ENCODE assay signal across 24 cellular contexts in the genomic region with DNA sequence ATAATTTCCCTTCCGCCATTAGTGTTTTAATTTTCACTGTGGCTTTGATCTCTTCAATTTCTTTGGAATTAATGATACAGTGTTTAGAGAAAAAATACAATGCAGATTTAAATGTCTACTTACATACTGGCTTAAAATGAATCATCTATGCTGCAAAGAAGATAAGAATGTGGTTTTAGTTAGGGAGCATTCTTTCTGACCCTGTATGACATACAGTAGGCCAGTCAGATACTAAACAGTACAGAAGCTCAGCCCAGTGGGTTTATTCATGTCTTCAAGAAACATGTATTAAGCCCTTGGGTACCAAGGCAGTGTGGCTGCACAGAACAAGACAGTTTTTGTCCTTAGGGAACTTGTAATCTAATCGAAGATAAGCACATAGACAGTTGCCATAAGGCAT.
DNase-seq lines count a peak whose midpoint lies in the region; ATAC-seq, FAIRE-seq and TF ChIP-seq lines count a peak whose summit lies in the region.
"Had no signal": no experiment of that assay in that cellular context is flagged by ENCODE, and none has a peak within 500 bp of the region (broad histone marks: within the 10 kb centered on the region; RNA-seq: fewer than 3 reads in every experiment).

No MANE protein-coding gene starts in this region.

- H3K79me1 ChIP-seq in trophoblast cell (ENCODE audit: low read length): peaks cover 2% of the 10 kb centered on the region

- no peak overlapping the region for H4K12ac ChIP-seq in trophoblast cell (ENCODE audit: low read depth, low read length)

- no peak overlapping the region for H2BK5ac ChIP-seq in trophoblast cell (ENCODE audit: low read depth, low read length, poor library complexity)

- no peak overlapping the region for H3K4me3 ChIP-seq in choroid plexus epithelial cell (ENCODE audit: low read depth, low read length)
- H3K4me3 ChIP-seq in trophoblast cell (ENCODE audit: low read depth, low read length): no peak overlapping the region
- H3K4me3 ChIP-seq: HAP-1, thyroid gland had no signal

- H3K9ac ChIP-seq in trophoblast cell (ENCODE audit: low read length): no peak overlapping the region
- H3K9ac ChIP-seq: parathyroid adenoma had no signal

- ATAC-seq in SK-N-SH treated with all-trans-retinoic acid at 6 μM for 48 hours: peak; percentile 64
- ATAC-seq: naive thymus-derived CD8-positive, alpha-beta T cell; sciatic nerve; stimulated activated naive B cell treated with anti-CD40 and anti-IgM and Interleukin-4, amounts not matched to agents 10 μg/mL and 1 μg/mL and 100 μg/mL, for 72 hours had no signal

- H3K23ac ChIP-seq in trophoblast cell (ENCODE audit: low read length): no peak overlapping the region

- no peak for DNase-seq in GM12892 (ENCODE audit: insufficient read length)
- peak; percentile 69 for DNase-seq in choroid plexus epithelial cell (ENCODE audit: low read depth)
- peak; percentile 56 to 70 for DNase-seq in trophoblast cell
- no peak for DNase-seq in effector CD4-positive, alpha-beta T cell
- no peak for DNase-seq in midbrain (lab: John Stamatoyannopoulos, UW)
- no peak for DNase-seq in NCI-H1048 (lab: John Stamatoyannopoulos, UW)
- DNase-seq: activated CD4-positive, alpha-beta memory T cell treated with anti-CD3 and anti-CD28 coated beads for 36 hours; activated T-cell treated with anti-CD3 and anti-CD28 coated beads for 4 hours; anterior cingulate cortex; BE2C; Caco-2; KBM-7; mesendoderm; naive thymus-derived CD8-positive, alpha-beta T cell; NCI-H2029; NK-92 treated with Interleukin-12 subunit alpha and Interleukin-12 subunit beta, amount 100 ng/mL, for 24 hours; stimulated activated naive B cell treated with anti-CD40 and anti-IgM and Interleukin-4, amounts not matched to agents 10 μg/mL and 1 μg/mL and 100 μg/mL, for 72 hours; thyroid gland had no signal

- H3K18ac ChIP-seq in trophoblast cell (ENCODE audit: low read length): no peak overlapping the region

- no peak overlapping the region for H3K4me2 ChIP-seq in trophoblast cell (ENCODE audit: low read length)

- no peaks in the 10 kb centered on the region for H3K9me3 ChIP-seq in trophoblast cell (ENCODE audit: insufficient read depth, low read depth, low read length)
- H3K9me3 ChIP-seq: BE2C, Caco-2, HAP-1, thyroid gland had no signal

- no peak for TF ChIP-seq POLR2A in GM12892 (IDR thresholded peaks at IDR 0.05; ENCODE audit: low read depth, low read length)

- TF ChIP-seq CTCF in choroid plexus epithelial cell (conservative IDR thresholded peaks at IDR 0.05; ENCODE audit: low read depth, low read length): no peak

- no peak overlapping the region for H4K8ac ChIP-seq in trophoblast cell (ENCODE audit: low read depth, low read length)

- H2AFZ ChIP-seq in trophoblast cell (ENCODE audit: insufficient read depth, low read length, poor library complexity): no peak overlapping the region
- H2AFZ ChIP-seq: parathyroid adenoma had no signal

- no peak overlapping the region for H2AK5ac ChIP-seq in trophoblast cell (ENCODE audit: low read length)

- H2BK120ac ChIP-seq in trophoblast cell (ENCODE audit: insufficient read depth, low read length, poor library complexity): peak overlapping the region; percentile 22

- WGBS in trophoblast cell (ENCODE audit: extremely low coverage, insufficient coverage, insufficient read length): no CpG with 5 or more reads among the region's 2 CpGs

- H3K14ac ChIP-seq in trophoblast cell (ENCODE audit: low read length): no peak overlapping the region

- no peaks in the 10 kb centered on the region for H3K36me3 ChIP-seq in trophoblast cell (ENCODE audit: control insufficient read depth in 1 of 2, insufficient read depth in 2 of 2, low read length in 2 of 2)
- H3K36me3 ChIP-seq: BE2C, HAP-1, thyroid gland had no signal

- no peak overlapping the region for H3K4ac ChIP-seq in trophoblast cell (ENCODE audit: low read depth, low read length)

- no peak overlapping the region for H2BK12ac ChIP-seq in trophoblast cell (ENCODE audit: low read length)

- H3K4me1 ChIP-seq in trophoblast cell (ENCODE audit: control insufficient read depth in 1 of 2, insufficient read depth in 2 of 2, low read length in 2 of 2): peaks cover 2 to 3% of the 10 kb centered on the region in 2 experiments
- H3K4me1 ChIP-seq: parathyroid adenoma, thyroid gland had no signal

- H3K27me3 ChIP-seq in trophoblast cell (ENCODE audit: insufficient read depth, low read length): no peaks in the 10 kb centered on the region
- H3K27me3 ChIP-seq: BE2C, thyroid gland had no signal

- no peaks in the 10 kb centered on the region for H3K79me2 ChIP-seq in trophoblast cell (ENCODE audit: control insufficient read depth, insufficient read depth, low read length, poor library complexity)
- H3K79me2 ChIP-seq: parathyroid adenoma had no signal

- FAIRE-seq in GM12892 (lab: Jason Lieb, UNC): peak; percentile 9
- FAIRE-seq: frontal cortex, G401.6 had no signal

- no peak overlapping the region for H3K27ac ChIP-seq in trophoblast cell (ENCODE audit: low read depth, low read length)
- H3K27ac ChIP-seq: parathyroid adenoma, thyroid gland had no signal

- H4K91ac ChIP-seq in trophoblast cell (ENCODE audit: low read depth, low read length): no peak overlapping the region

TF ChIP-seq in SK-N-SH treated with all-trans-retinoic acid at 6 μM for 48 hours, 23 proteins besides CTCF, POLR2A, EP300 and RAD21:
- TF ChIP-seq ZC3H10 (CRISPR knock-in tag; IDR thresholded peaks at IDR 0.05): no peak
- no peak for TF ChIP-seq TOX (CRISPR knock-in tag; IDR thresholded peaks at IDR 0.05; ENCODE audit: borderline replicate concordance)
- TF ChIP-seq, protein P1, sequence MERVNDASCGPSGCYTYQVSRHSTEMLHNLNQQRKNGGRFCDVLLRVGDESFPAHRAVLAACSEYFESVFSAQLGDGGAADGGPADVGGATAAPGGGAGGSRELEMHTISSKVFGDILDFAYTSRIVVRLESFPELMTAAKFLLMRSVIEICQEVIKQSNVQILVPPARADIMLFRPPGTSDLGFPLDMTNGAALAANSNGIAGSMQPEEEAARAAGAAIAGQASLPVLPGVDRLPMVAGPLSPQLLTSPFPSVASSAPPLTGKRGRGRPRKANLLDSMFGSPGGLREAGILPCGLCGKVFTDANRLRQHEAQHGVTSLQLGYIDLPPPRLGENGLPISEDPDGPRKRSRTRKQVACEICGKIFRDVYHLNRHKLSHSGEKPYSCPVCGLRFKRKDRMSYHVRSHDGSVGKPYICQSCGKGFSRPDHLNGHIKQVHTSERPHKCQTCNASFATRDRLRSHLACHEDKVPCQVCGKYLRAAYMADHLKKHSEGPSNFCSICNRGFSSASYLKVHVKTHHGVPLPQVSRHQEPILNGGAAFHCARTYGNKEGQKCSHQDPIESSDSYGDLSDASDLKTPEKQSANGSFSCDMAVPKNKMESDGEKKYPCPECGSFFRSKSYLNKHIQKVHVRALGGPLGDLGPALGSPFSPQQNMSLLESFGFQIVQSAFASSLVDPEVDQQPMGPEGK (CRISPR knock-in tag; IDR thresholded peaks at IDR 0.05; ENCODE audit: borderline replicate concordance): no peak
- no peak for TF ChIP-seq BACH2 (CRISPR knock-in tag; IDR thresholded peaks at IDR 0.05; ENCODE audit: borderline replicate concordance)
- TF ChIP-seq ZFP30 (CRISPR knock-in tag; IDR thresholded peaks at IDR 0.05): no peak
- TF ChIP-seq, protein P2, sequence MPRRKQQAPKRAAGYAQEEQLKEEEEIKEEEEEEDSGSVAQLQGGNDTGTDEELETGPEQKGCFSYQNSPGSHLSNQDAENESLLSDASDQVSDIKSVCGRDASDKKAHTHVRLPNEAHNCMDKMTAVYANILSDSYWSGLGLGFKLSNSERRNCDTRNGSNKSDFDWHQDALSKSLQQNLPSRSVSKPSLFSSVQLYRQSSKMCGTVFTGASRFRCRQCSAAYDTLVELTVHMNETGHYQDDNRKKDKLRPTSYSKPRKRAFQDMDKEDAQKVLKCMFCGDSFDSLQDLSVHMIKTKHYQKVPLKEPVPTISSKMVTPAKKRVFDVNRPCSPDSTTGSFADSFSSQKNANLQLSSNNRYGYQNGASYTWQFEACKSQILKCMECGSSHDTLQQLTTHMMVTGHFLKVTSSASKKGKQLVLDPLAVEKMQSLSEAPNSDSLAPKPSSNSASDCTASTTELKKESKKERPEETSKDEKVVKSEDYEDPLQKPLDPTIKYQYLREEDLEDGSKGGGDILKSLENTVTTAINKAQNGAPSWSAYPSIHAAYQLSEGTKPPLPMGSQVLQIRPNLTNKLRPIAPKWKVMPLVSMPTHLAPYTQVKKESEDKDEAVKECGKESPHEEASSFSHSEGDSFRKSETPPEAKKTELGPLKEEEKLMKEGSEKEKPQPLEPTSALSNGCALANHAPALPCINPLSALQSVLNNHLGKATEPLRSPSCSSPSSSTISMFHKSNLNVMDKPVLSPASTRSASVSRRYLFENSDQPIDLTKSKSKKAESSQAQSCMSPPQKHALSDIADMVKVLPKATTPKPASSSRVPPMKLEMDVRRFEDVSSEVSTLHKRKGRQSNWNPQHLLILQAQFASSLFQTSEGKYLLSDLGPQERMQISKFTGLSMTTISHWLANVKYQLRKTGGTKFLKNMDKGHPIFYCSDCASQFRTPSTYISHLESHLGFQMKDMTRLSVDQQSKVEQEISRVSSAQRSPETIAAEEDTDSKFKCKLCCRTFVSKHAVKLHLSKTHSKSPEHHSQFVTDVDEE (CRISPR knock-in tag; IDR thresholded peaks at IDR 0.05): no peak
- no peak for TF ChIP-seq ISL1 (CRISPR knock-in tag; IDR thresholded peaks at IDR 0.05)
- no peak for TF ChIP-seq ESRRG (CRISPR knock-in tag; IDR thresholded peaks at IDR 0.05)
- no peak for TF ChIP-seq ARNTL (CRISPR knock-in tag; IDR thresholded peaks at IDR 0.05; ENCODE audit: borderline replicate concordance, low read depth)
- TF ChIP-seq CREB5 (CRISPR knock-in tag; IDR thresholded peaks at IDR 0.05; ENCODE audit: low read depth): no peak
- TF ChIP-seq RARB (CRISPR knock-in tag; IDR thresholded peaks at IDR 0.05): no peak

Comparison
In these comparisons a context has a peak if more than half of its experiments do, and no peak if none do; other contexts are left out.
1. DNase-seq: peak in choroid plexus epithelial cell (single experiment) and trophoblast cell (2 of 2); none in GM12892 (single experiment), effector CD4-positive, alpha-beta T cell (single experiment), midbrain (single experiment) and NCI-H1048 (single experiment).